ENCODE assay signal across 8 cellular contexts in the genomic region with DNA sequence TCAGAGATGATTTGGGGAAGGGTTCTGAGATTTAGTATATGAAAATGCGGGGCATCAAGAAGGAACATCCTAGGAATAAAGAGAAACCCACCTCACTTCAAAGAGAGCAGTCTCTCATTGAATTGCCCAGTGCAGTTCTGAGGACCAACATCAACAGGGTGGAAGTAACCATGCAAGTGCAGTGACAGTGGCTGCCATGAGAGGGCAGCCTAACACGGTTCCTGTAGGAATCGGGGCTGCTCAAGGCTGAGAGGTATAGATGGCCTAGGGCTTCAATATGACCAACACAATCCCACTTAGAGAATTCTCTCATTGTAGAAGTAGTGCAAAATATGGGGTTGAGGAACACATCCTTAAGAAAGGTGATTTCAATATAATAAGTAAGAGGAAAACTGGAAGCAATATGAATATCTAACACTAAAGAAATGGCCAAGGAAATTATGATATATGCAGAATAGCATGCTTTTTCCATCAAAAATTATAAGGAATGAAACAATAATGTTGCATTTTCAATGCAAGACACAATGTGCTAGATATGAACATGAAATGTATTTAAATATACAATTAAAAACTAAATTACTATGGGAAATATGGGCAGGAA. TPM values are rescaled to one million over a fixed set of nuclear protein-coding genes. Genes with fewer than 3 reads are reported as not detected.
DNase-seq lines count a peak whose midpoint lies in the region; ATAC-seq and TF ChIP-seq lines count a peak whose summit lies in the region.

No MANE protein-coding gene starts in this region.

- peak overlapping the region; percentile 55 for H2AFZ ChIP-seq in DND-41 (ENCODE audit: low read depth, low read length)

- H3K79me2 ChIP-seq in DND-41 (ENCODE audit: insufficient read depth, low read length) = no peaks in the 10 kb centered on the region

- TF ChIP-seq CTCF in DND-41 (IDR thresholded peaks at IDR 0.05; ENCODE audit: borderline replicate concordance, extremely low read depth, low read length, poor library complexity, severe bottlenecking) = peak; percentile 97
- TF ChIP-seq CTCF in Peyer's patch (IDR thresholded peaks at IDR 0.05) = peak in 5 of 6 experiments; percentile 46 to 91 (median 89)

- H3K9me3 ChIP-seq in DND-41 (ENCODE audit: insufficient read depth, low read length, severe bottlenecking) = no peaks in the 10 kb centered on the region
- H3K9me3 ChIP-seq in Peyer's patch = no peaks in the 10 kb centered on the region

- no peak overlapping the region for H3K4me2 ChIP-seq in DND-41 (ENCODE audit: insufficient read depth, low read length)

- H4K20me1 ChIP-seq in DND-41 (ENCODE audit: insufficient read depth, low read length) = no peaks in the 10 kb centered on the region

- peak; percentile 100 for ATAC-seq in DND-41 (ENCODE audit: insufficient read depth, low read depth)
- ATAC-seq in GM19463 (IDR thresholded peaks at IDR 0.05; ENCODE audit: unreplicated experiment) = peak; percentile 97
- peak; percentile 87 for ATAC-seq in HG03571 (IDR thresholded peaks at IDR 0.05; ENCODE audit: unreplicated experiment)

- H3K27ac ChIP-seq in DND-41 (ENCODE audit: low read length) = 0 out of 2 replicates have a peak overlapping the region, but pooled peaks have one; percentile 18
- no peak overlapping the region for H3K27ac ChIP-seq in Peyer's patch

- DNase-seq in DND-41 = peak; percentile 76
- peak in 2 of 3 donors; percentile 78 to 85 for DNase-seq in Peyer's patch
- DNase-seq in activated naive CD4-positive, alpha-beta T cell (lab: John Stamatoyannopoulos, UW) = peak; percentile 22 to 42 (median 24)
- DNase-seq in glomerular visceral epithelial cell (ENCODE audit: extremely low spot score) = peak; percentile 43
- DNase-seq in pons (ENCODE audit: low spot score) = peak; percentile 70
- no peak for DNase-seq in cerebellar nuclear complex (lab: John Stamatoyannopoulos, UW)

- no peaks in the 10 kb centered on the region for H3K36me3 ChIP-seq in DND-41 (ENCODE audit: insufficient read depth, low read length)
- no peaks in the 10 kb centered on the region for H3K36me3 ChIP-seq in Peyer's patch

- no peak for TF ChIP-seq POLR2A in Peyer's patch (IDR thresholded peaks at IDR 0.05)

- H3K4me3 ChIP-seq in DND-41 (ENCODE audit: low read depth in 1 of 2, low read length in 2 of 2) (no peak overlapping the region), Peyer's patch (no peak overlapping the region)

- H3K4me1 ChIP-seq in DND-41 (ENCODE audit: insufficient read depth, low read length) = peaks cover 13% of the 10 kb centered on the region
- H3K4me1 ChIP-seq in Peyer's patch = no peaks in the 10 kb centered on the region

- H3K9ac ChIP-seq in DND-41 (ENCODE audit: low read depth, low read length) = no peak overlapping the region

- H3K27me3 ChIP-seq in DND-41 (ENCODE audit: insufficient read depth, low read length, poor library complexity) (no peaks in the 10 kb centered on the region), Peyer's patch (no peaks in the 10 kb centered on the region)

RNA-seq across cellular contexts. Expression of a gene that starts 51.1 kb away (rescaled TPM):
- 100 to 1,000 TPM in 2 of 4 donors, 10 to 100 TPM in 2; 28.2 to 110 (median 76.9) TPM for total RNA-seq in Peyer's patch

Comparison
In these comparisons a context has a peak if more than half of its experiments do, and no peak if none do; other contexts are left out.
1. DNase-seq: peak in DND-41 (single experiment), Peyer's patch (2 of 3), activated naive CD4-positive, alpha-beta T cell (4 of 4), glomerular visceral epithelial cell (single experiment) and pons (single experiment); none in cerebellar nuclear complex (0 of 2).
2. Peak in every context shown above with its lines, with median percentiles within 50 percentile points of each other: ATAC-seq.